In the genomic region with DNA sequence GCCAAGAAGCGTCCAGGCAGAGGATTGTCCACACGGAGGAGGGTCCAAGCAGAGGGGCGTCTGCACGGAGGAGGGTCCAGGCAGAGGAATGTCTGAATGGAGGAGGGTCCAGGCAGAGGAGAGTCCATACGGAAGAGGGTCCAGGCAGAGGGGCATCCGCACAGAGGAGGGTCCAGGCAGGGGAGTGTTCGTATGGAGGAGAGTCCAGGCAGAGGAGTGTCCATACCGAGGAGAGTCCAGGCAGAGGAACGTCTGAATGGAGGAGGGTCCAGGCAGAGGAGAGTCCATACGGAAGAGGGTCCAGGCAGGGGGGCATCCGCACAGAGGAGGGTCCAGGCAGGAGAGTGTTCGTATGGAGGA, we compare ENCODE assay signal across 10 cellular contexts. TPM values are rescaled to one million over a fixed set of nuclear protein-coding genes. Genes with fewer than 3 reads are reported as not detected.
"Had no signal": no experiment of that assay in that cellular context is flagged by ENCODE, and none has a peak within 500 bp of the region (broad histone marks: within the 10 kb centered on the region; RNA-seq: fewer than 3 reads in every experiment).

No MANE protein-coding gene starts in this region.

RNA-seq across cellular contexts. Expression of a gene that starts 25.9 kb away (rescaled TPM):
- total RNA-seq: left ventricle myocardium inferior; lung microvascular endothelial cell; myocyte; natural killer cell treated with Interleukin-12 subunit alpha and Interleukin-12 subunit beta and Interleukin-15 and Interleukin-18, amount 100 ng/mL, for 72 hours; sigmoid colon; spleen; thoracic aorta; ureter had no signal

RNA-seq across cellular contexts. Expression of a gene that starts 42.9 kb away (rescaled TPM):
- total RNA-seq: naive thymus-derived CD4-positive, alpha-beta T cell; natural killer cell treated with Interleukin-12 subunit alpha and Interleukin-12 subunit beta and Interleukin-15 and Interleukin-18, amount 100 ng/mL, for 72 hours; osteoblast had no signal
